8 cellular contexts compared by ENCODE assay signal in the genomic region with DNA sequence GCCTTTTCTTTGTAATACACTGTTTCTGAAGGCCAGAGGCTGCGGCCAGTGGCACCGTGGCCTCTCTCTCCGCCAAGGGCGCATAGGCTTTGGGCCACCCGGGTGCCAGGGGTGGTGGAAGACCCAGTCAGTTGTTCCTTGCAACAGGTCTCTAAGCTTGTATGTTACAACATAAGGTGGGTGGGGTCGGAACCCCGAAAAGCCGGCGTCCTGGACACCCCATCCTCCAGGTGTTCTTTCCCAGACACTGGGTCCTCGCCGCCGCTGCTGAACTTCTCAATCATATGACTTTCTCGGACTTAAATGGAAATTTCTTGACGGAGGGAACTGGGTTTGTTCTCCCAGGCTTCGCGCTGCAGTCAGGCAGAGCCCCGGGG. TPM values are rescaled to one million over a fixed set of nuclear protein-coding genes. Genes with fewer than 3 reads are reported as not detected.
DNase-seq lines count a peak whose midpoint lies in the region; ATAC-seq, FAIRE-seq and TF ChIP-seq lines count a peak whose summit lies in the region.

No MANE protein-coding gene starts in this region.

- no peaks in the 10 kb centered on the region for H3K36me3 Mint-ChIP-seq in Caco-2 (ENCODE audit: insufficient read depth, unreplicated experiment)

- H3K36me3 ChIP-seq in Caco-2 (ENCODE audit: control insufficient read depth, insufficient read depth, low read length) (no peaks in the 10 kb centered on the region), WERI-Rb-1 (peaks cover 14% of the 10 kb centered on the region), esophagus squamous epithelium (no peaks in the 10 kb centered on the region)

- intact Hi-C loops in Caco-2 (cut with micrococcal nuclease; ENCODE audit: unreplicated experiment) (no loop called here), esophagus squamous epithelium (cut with DNase I) (no loop called here)

- H3K4me3 Mint-ChIP-seq in Caco-2 (ENCODE audit: unreplicated experiment), result peak overlapping the region; percentile 61

- no peak for TF ChIP-seq POLR2A in esophagus squamous epithelium (IDR thresholded peaks at IDR 0.05)

- no peaks in the 10 kb centered on the region for H3K9me3 ChIP-seq in Caco-2
- no peaks in the 10 kb centered on the region for H3K9me3 ChIP-seq in WERI-Rb-1 (ENCODE audit: severe bottlenecking)
- no peaks in the 10 kb centered on the region for H3K9me3 ChIP-seq in esophagus squamous epithelium

- BruUV-seq in Caco-2 (replicated peaks; lab: Mats Ljungman, UMichigan), result no TSS peak

- FAIRE-seq in HTR-8/SVneo (lab: Jason Lieb, UNC), result no peak

- no peak overlapping the region for H3K27ac Mint-ChIP-seq in Caco-2 (ENCODE audit: unreplicated experiment)

- H3K4me1 Mint-ChIP-seq in Caco-2 (ENCODE audit: low read depth, unreplicated experiment), result peaks cover 7% of the 10 kb centered on the region

- POLR2A ChIA-PET in Caco-2 (lab: Charles Lee), result no interaction called here

- H3K4me3 ChIP-seq in Caco-2 (ENCODE audit: low read depth, low read length) (no peak overlapping the region), WERI-Rb-1 (ENCODE audit: low read depth, low read length) (peak overlapping the region; percentile 69), esophagus squamous epithelium (peak overlapping the region in 3 of 4 donors; percentile 52 to 76 (median 59))

- CTCF ChIA-PET in Caco-2 (lab: Charles Lee), result no interaction called here

- no peak for ATAC-seq in HG03432 (IDR thresholded peaks at IDR 0.05; ENCODE audit: unreplicated experiment)

- TF ChIP-seq CTCF in Caco-2 (IDR thresholded peaks at IDR 0.05; ENCODE audit: insufficient read depth in 1 of 2, low read depth in 1 of 2, low read length in 1 of 2, severe bottlenecking in 1 of 2, unreplicated experiment in 1 of 2) (no peak), WERI-Rb-1 (IDR thresholded peaks at IDR 0.05; ENCODE audit: low read depth, low read length) (no peak), esophagus squamous epithelium (IDR thresholded peaks at IDR 0.05) (no peak)

- no peaks in the 10 kb centered on the region for H3K9me3 Mint-ChIP-seq in Caco-2 (ENCODE audit: unreplicated experiment)

- H3K27me3 Mint-ChIP-seq in Caco-2 (ENCODE audit: insufficient read depth, unreplicated experiment), result peaks cover 14% of the 10 kb centered on the region

- no peak for DNase-seq in Caco-2
- DNase-seq in WERI-Rb-1, result peak; percentile 16
- DNase-seq in esophagus squamous epithelium (lab: John Stamatoyannopoulos, UW), result no peak
- peak; percentile 61 for DNase-seq in retina
- DNase-seq in central memory CD4-positive, alpha-beta T cell, result no peak
- DNase-seq in NCI-H510A treated with DMSO at 0.1 percent for 48 hours (lab: John Stamatoyannopoulos, UW), result no peak
- no peak for DNase-seq in HTR-8/SVneo (ENCODE audit: insufficient read length, low spot score)

- WGBS in esophagus squamous epithelium, 2 donors, result 34 to 48% methylated on average over 5 to 13 of the region's 17 CpGs

- H3K27ac ChIP-seq in WERI-Rb-1 (peak overlapping the region; percentile 88), esophagus squamous epithelium (no peak overlapping the region)

- no peaks in the 10 kb centered on the region for H3K27me3 ChIP-seq in Caco-2 (replicated peaks; ENCODE audit: control insufficient read depth, insufficient read depth, low read length)
- H3K27me3 ChIP-seq in WERI-Rb-1 (ENCODE audit: insufficient read depth, low read depth, severe bottlenecking), result no peaks in the 10 kb centered on the region
- H3K27me3 ChIP-seq in esophagus squamous epithelium, result peaks cover 0 to 76% (median 4%) of the 10 kb centered on the region in 4 donors

- H3K4me1 ChIP-seq in Caco-2, result no peaks in the 10 kb centered on the region
- H3K4me1 ChIP-seq in esophagus squamous epithelium, result peaks cover 22 to 46% (median 24%) of the 10 kb centered on the region in 3 donors

RNA-seq across cellular contexts. Expression of a gene that starts 1.0 kb away (rescaled TPM):
- 0.07 and 0.20 TPM in 2 replicates for total RNA-seq in Caco-2 (2022)
- 1 to 10 TPM in 2 of 4 donors, under 1 TPM in 2; 0.57 to 4.4 (median 0.97) TPM for total RNA-seq in esophagus squamous epithelium

Comparison
In these comparisons a context has a peak if more than half of its experiments do, and no peak if none do; other contexts are left out.
1. DNase-seq: peak in WERI-Rb-1 (single experiment) and retina (single experiment); none in Caco-2 (0 of 2), esophagus squamous epithelium (single experiment), central memory CD4-positive, alpha-beta T cell (single experiment), NCI-H510A treated with DMSO at 0.1 percent for 48 hours (single experiment) and HTR-8/SVneo (single experiment).